In the genomic region with DNA sequence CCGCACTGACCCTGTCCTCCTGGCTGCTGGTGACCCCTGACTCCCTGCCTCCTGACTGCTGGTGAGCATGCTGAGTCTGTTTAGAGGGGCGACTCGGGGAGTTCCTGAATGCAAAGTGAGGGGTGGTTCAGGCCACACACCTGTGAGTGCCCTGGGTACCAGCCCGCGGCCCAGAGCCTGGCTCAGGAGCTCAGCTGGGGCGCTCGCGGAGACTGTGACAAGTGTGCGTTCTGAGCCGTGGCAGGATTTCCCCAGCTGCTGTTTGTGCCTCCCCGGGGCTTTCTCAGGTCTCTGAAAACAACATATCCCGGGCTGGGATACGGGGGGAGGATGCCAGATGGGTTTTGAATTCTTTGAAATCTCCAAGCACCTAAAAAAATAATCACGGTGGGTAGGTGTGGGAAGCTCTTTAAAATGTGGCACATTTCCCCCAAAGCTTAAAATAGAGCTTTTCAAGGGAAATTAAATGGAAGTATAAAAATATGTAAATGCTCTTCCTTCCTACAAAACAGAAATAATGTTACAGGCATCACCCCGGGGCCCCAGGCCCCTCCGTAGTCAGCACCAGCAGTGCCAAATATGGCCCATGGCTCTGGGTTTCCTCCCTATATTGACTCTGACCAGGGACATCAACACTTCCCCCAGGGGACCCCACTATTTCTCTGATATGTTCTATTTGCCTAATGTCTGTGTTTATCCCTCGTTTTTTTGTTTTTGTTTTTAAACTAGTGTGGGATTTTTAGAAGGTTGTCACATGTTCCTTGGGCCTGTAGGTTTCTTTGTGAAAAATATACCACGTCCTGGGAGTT, we compare ENCODE assay signal across 1 cellular context.
TF ChIP-seq lines count a peak whose summit lies in the region.

No MANE protein-coding gene starts in this region.

TF ChIP-seq in K562, 482 proteins besides CTCF, POLR2A, EP300 and RAD21 (continued from another document):
- TF ChIP-seq ZC3H8 (IDR thresholded peaks at IDR 0.05) (no peak), HDAC3 (IDR thresholded peaks at IDR 0.05; ENCODE audit: borderline replicate concordance, partially characterized antibody) (no peak), TRIM24 (IDR thresholded peaks at IDR 0.05) (no peak), BCL6 (CRISPR knock-in tag; IDR thresholded peaks at IDR 0.05) (no peak), U2AF1 (optimal IDR thresholded peaks at IDR 0.05; ENCODE audit: low read depth, low read length) (no peak), ZNF584 (CRISPR knock-in tag; IDR thresholded peaks at IDR 0.05; ENCODE audit: low read depth) (no peak), BRD4 (IDR thresholded peaks at IDR 0.05) (no peak), ZNF143 (CRISPR knock-in tag; IDR thresholded peaks at IDR 0.05) (no peak), SETDB1 (IDR thresholded peaks at IDR 0.05; ENCODE audit: low read length) (no peak)
- TF ChIP-seq, protein P1, sequence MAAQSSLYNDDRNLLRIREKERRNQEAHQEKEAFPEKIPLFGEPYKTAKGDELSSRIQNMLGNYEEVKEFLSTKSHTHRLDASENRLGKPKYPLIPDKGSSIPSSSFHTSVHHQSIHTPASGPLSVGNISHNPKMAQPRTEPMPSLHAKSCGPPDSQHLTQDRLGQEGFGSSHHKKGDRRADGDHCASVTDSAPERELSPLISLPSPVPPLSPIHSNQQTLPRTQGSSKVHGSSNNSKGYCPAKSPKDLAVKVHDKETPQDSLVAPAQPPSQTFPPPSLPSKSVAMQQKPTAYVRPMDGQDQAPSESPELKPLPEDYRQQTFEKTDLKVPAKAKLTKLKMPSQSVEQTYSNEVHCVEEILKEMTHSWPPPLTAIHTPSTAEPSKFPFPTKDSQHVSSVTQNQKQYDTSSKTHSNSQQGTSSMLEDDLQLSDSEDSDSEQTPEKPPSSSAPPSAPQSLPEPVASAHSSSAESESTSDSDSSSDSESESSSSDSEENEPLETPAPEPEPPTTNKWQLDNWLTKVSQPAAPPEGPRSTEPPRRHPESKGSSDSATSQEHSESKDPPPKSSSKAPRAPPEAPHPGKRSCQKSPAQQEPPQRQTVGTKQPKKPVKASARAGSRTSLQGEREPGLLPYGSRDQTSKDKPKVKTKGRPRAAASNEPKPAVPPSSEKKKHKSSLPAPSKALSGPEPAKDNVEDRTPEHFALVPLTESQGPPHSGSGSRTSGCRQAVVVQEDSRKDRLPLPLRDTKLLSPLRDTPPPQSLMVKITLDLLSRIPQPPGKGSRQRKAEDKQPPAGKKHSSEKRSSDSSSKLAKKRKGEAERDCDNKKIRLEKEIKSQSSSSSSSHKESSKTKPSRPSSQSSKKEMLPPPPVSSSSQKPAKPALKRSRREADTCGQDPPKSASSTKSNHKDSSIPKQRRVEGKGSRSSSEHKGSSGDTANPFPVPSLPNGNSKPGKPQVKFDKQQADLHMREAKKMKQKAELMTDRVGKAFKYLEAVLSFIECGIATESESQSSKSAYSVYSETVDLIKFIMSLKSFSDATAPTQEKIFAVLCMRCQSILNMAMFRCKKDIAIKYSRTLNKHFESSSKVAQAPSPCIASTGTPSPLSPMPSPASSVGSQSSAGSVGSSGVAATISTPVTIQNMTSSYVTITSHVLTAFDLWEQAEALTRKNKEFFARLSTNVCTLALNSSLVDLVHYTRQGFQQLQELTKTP (IDR thresholded peaks at IDR 0.05; ENCODE audit: low read depth in 1 of 2, partially characterized antibody in 2 of 2): no peak
- TF ChIP-seq, protein P2, sequence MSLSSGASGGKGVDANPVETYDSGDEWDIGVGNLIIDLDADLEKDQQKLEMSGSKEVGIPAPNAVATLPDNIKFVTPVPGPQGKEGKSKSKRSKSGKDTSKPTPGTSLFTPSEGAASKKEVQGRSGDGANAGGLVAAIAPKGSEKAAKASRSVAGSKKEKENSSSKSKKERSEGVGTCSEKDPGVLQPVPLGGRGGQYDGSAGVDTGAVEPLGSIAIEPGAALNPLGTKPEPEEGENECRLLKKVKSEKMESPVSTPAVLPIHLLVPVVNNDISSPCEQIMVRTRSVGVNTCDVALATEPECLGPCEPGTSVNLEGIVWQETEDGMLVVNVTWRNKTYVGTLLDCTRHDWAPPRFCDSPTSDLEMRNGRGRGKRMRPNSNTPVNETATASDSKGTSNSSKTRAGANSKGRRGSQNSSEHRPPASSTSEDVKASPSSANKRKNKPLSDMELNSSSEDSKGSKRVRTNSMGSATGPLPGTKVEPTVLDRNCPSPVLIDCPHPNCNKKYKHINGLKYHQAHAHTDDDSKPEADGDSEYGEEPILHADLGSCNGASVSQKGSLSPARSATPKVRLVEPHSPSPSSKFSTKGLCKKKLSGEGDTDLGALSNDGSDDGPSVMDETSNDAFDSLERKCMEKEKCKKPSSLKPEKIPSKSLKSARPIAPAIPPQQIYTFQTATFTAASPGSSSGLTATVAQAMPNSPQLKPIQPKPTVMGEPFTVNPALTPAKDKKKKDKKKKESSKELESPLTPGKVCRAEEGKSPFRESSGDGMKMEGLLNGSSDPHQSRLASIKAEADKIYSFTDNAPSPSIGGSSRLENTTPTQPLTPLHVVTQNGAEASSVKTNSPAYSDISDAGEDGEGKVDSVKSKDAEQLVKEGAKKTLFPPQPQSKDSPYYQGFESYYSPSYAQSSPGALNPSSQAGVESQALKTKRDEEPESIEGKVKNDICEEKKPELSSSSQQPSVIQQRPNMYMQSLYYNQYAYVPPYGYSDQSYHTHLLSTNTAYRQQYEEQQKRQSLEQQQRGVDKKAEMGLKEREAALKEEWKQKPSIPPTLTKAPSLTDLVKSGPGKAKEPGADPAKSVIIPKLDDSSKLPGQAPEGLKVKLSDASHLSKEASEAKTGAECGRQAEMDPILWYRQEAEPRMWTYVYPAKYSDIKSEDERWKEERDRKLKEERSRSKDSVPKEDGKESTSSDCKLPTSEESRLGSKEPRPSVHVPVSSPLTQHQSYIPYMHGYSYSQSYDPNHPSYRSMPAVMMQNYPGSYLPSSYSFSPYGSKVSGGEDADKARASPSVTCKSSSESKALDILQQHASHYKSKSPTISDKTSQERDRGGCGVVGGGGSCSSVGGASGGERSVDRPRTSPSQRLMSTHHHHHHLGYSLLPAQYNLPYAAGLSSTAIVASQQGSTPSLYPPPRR (CRISPR knock-in tag; IDR thresholded peaks at IDR 0.05; ENCODE audit: borderline replicate concordance): no peak
